ENCODE assay signal across 21 cellular contexts in the genomic region with DNA sequence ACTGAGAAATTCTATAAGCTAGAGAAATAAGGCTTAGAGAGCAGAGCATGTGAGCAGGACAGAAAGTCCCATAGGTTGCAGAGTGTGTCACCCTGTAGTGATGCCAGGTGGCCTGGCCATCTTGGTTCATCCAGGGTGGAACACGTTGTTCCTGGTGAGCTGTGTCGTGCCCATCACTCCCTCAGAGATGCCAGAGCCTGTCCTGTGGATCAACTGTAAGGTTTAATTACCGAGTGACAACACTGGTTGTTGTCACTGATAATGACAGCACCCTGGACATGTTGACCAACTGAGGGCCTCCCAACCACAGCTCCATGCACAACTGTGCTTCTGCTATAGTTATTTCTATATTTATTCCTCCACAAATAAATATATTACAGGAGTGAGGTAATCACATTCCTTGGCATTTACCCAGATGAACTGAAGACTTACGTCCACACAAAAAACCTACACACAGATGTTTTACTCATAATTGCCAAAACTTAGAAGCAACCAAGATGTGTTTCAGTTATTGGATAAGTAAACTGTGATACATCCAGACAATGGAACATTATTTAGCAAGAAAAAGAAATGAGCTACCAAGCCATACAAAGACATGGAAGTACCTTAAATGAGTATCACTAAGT. TPM values are rescaled to one million over a fixed set of nuclear protein-coding genes. Genes with fewer than 3 reads are reported as not detected.
DNase-seq lines count a peak whose midpoint lies in the region; ATAC-seq and TF ChIP-seq lines count a peak whose summit lies in the region.
"Had no signal": no experiment of that assay in that cellular context is flagged by ENCODE, and none has a peak within 500 bp of the region (broad histone marks: within the 10 kb centered on the region; RNA-seq: fewer than 3 reads in every experiment).

No MANE protein-coding gene starts in this region.

- H3K27ac Mint-ChIP-seq in type B pancreatic cell = peak overlapping the region; percentile 92
- no peak overlapping the region for H3K27ac Mint-ChIP-seq in activated CD8-positive, alpha-beta T cell treated with anti-CD3 and anti-CD28 coated beads, Interleukin-2, amount 10 ng/mL, durations not matched to agents 7 days and 5 days
- H3K27ac Mint-ChIP-seq: natural killer cell; T-helper 1 cell treated with Interleukin-12 subunit alpha and Interleukin-12 subunit beta and Interleukin-4 antibody, amounts not matched to agents 30 μg/mL and 1 μg/mL, for 36 hours had no signal

- no peak overlapping the region for H3K4me3 Mint-ChIP-seq in type B pancreatic cell
- no peak overlapping the region for H3K4me3 Mint-ChIP-seq in activated CD8-positive, alpha-beta T cell treated with anti-CD3 and anti-CD28 coated beads, Interleukin-2, amount 10 ng/mL, durations not matched to agents 7 days and 5 days
- H3K4me3 Mint-ChIP-seq: CD14-positive monocyte; natural killer cell; T-helper 1 cell treated with Interleukin-12 subunit alpha and Interleukin-12 subunit beta and Interleukin-4 antibody, amounts not matched to agents 30 μg/mL and 1 μg/mL, for 36 hours had no signal

- no peak for ATAC-seq in activated CD8-positive, alpha-beta T cell treated with anti-CD3 and anti-CD28 coated beads, Interleukin-2, amount 10 ng/mL, durations not matched to agents 7 days and 5 days
- ATAC-seq in stimulated activated naive CD8-positive, alpha-beta T cell treated with anti-CD3 and anti-CD28 coated beads, Interleukin-15, Interleukin-2, amounts not matched to agents 100 U/mL and 50 U/mL, for 24 hours = no peak
- ATAC-seq: natural killer cell had no signal

- DNase-seq in brain microvascular endothelial cell (no peak), fibroblast of the conjunctiva (ENCODE audit: low read depth) (peak; percentile 69), myocyte (ENCODE audit: low read depth) (peak; percentile 53), type B pancreatic cell (ENCODE audit: extremely low spot score, unreplicated experiment) (no peak), MV-4-11 (lab: John Stamatoyannopoulos, UW) (no peak), NCI-H1694 treated with DMSO at 0.1 percent for 48 hours (lab: John Stamatoyannopoulos, UW) (no peak)
- DNase-seq in activated CD8-positive, alpha-beta T cell treated with anti-CD3 and anti-CD28 coated beads, Interleukin-2, amount 10 ng/mL, durations not matched to agents 7 days and 5 days = no peak
- no peak for DNase-seq in stimulated activated naive CD8-positive, alpha-beta T cell treated with anti-CD3 and anti-CD28 coated beads, Interleukin-15, Interleukin-2, amounts not matched to agents 100 U/mL and 50 U/mL, for 24 hours
- DNase-seq: activated CD4-positive, CD25-positive, alpha-beta regulatory T cell; activated naive CD4-positive, alpha-beta T cell treated with Interleukin-2 at 50 U/mL for 16 hours; central memory CD4-positive, alpha-beta T cell; DMS79 treated with DMSO at 0.1 percent for 48 hours; hippocampal formation; natural killer cell; NCI-H1417 treated with DMSO at 0.1 percent for 48 hours; NCI-H345; stimulated activated CD4-positive, alpha-beta T cell treated with anti-CD3 and anti-CD28 coated beads, Interleukin-2, amount 100 ng/mL, for 48 hours; transverse colon had no signal

- H3K36me3 ChIP-seq in brain microvascular endothelial cell (replicated peaks) = no peaks in the 10 kb centered on the region
- H3K36me3 ChIP-seq: transverse colon had no signal

- no peaks in the 10 kb centered on the region for H3K9me3 Mint-ChIP-seq in type B pancreatic cell
- no peaks in the 10 kb centered on the region for H3K9me3 Mint-ChIP-seq in activated CD8-positive, alpha-beta T cell treated with anti-CD3 and anti-CD28 coated beads, Interleukin-2, amount 10 ng/mL, durations not matched to agents 7 days and 5 days (ENCODE audit: insufficient read depth)
- H3K9me3 Mint-ChIP-seq: natural killer cell; T-helper 1 cell treated with Interleukin-12 subunit alpha and Interleukin-12 subunit beta and Interleukin-4 antibody, amounts not matched to agents 30 μg/mL and 1 μg/mL, for 36 hours had no signal

- H3K36me3 Mint-ChIP-seq in type B pancreatic cell = peaks cover 25% of the 10 kb centered on the region
- H3K36me3 Mint-ChIP-seq in activated CD8-positive, alpha-beta T cell treated with anti-CD3 and anti-CD28 coated beads, Interleukin-2, amount 10 ng/mL, durations not matched to agents 7 days and 5 days (ENCODE audit: low read depth) = no peaks in the 10 kb centered on the region
- H3K36me3 Mint-ChIP-seq: natural killer cell had no signal

- peak overlapping the region; percentile 17 for H3K27ac ChIP-seq in brain microvascular endothelial cell

- H3K27me3 Mint-ChIP-seq in type B pancreatic cell = no peaks in the 10 kb centered on the region
- H3K27me3 Mint-ChIP-seq in activated CD8-positive, alpha-beta T cell treated with anti-CD3 and anti-CD28 coated beads, Interleukin-2, amount 10 ng/mL, durations not matched to agents 7 days and 5 days (ENCODE audit: low read depth) = peaks cover 8% of the 10 kb centered on the region

- CTCF ChIA-PET in activated CD8-positive, alpha-beta T cell treated with anti-CD3 and anti-CD28 coated beads, Interleukin-2, amount 10 ng/mL, durations not matched to agents 7 days and 5 days (lab: Charles Lee) = no interaction called here

- POLR2A ChIA-PET in activated CD8-positive, alpha-beta T cell treated with anti-CD3 and anti-CD28 coated beads, Interleukin-2, amount 10 ng/mL, durations not matched to agents 7 days and 5 days (lab: Charles Lee) = no interaction called here

- H3K4me1 Mint-ChIP-seq in type B pancreatic cell (ENCODE audit: unreplicated experiment) = peaks cover 53% of the 10 kb centered on the region
- H3K4me1 Mint-ChIP-seq in activated CD8-positive, alpha-beta T cell treated with anti-CD3 and anti-CD28 coated beads, Interleukin-2, amount 10 ng/mL, durations not matched to agents 7 days and 5 days (ENCODE audit: low read depth) = peaks cover 6% of the 10 kb centered on the region

- TF ChIP-seq CTCF in brain microvascular endothelial cell (IDR thresholded peaks at IDR 0.05; ENCODE audit: low read depth, low read length, missing control alignments) = no peak
- TF ChIP-seq CTCF in type B pancreatic cell (conservative IDR thresholded peaks at IDR 0.05) = no peak

- H3K4me3 ChIP-seq in brain microvascular endothelial cell (ENCODE audit: low read depth, low read length) = no peak overlapping the region
- H3K4me3 ChIP-seq: K562, transverse colon had no signal

- no peaks in the 10 kb centered on the region for H3K27me3 ChIP-seq in brain microvascular endothelial cell (replicated peaks)
- H3K27me3 ChIP-seq: transverse colon had no signal

- in situ Hi-C loops in brain microvascular endothelial cell (cut with HindIII; ENCODE audit: low pct_ligation_motif_present, low sequenced_read_pairs) = no loop called here

RNA-seq across cellular contexts. Expression of a gene that starts 6.2 kb away (rescaled TPM):
- total RNA-seq in myocyte (100 and 168 TPM in 2 replicates), type B pancreatic cell (ENCODE audit: low replicate concordance) (42.1 and 62.5 TPM in 2 replicates)
- 168 TPM for polyA plus RNA-seq in myocyte (2012)
- total RNA-seq in activated CD8-positive, alpha-beta T cell treated with anti-CD3 and anti-CD28 coated beads, Interleukin-2, amount 10 ng/mL, durations not matched to agents 7 days and 5 days = 1 to 10 TPM; 2.5 to 2.6 TPM

Comparison
In these comparisons a context has a peak if more than half of its experiments do, and no peak if none do; other contexts are left out.
1. DNase-seq: peak in fibroblast of the conjunctiva (single experiment) and myocyte (single experiment); none in brain microvascular endothelial cell (single experiment), type B pancreatic cell (single experiment), activated CD8-positive, alpha-beta T cell treated with anti-CD3 and anti-CD28 coated beads, Interleukin-2, amount 10 ng/mL, durations not matched to agents 7 days and 5 days (single experiment), MV-4-11 (single experiment), stimulated activated naive CD8-positive, alpha-beta T cell treated with anti-CD3 and anti-CD28 coated beads, Interleukin-15, Interleukin-2, amounts not matched to agents 100 U/mL and 50 U/mL, for 24 hours (single experiment) and NCI-H1694 treated with DMSO at 0.1 percent for 48 hours (single experiment).
2. RNA of a gene that starts 6.2 kb away (total RNA-seq): 100 to 168 TPM in myocyte and 42.1 to 62.5 TPM in type B pancreatic cell; 2.5 to 2.6 TPM in activated CD8-positive, alpha-beta T cell treated with anti-CD3 and anti-CD28 coated beads, Interleukin-2, amount 10 ng/mL, durations not matched to agents 7 days and 5 days; every median in the first group is over 10 times any median in the second.